In the genomic region with DNA sequence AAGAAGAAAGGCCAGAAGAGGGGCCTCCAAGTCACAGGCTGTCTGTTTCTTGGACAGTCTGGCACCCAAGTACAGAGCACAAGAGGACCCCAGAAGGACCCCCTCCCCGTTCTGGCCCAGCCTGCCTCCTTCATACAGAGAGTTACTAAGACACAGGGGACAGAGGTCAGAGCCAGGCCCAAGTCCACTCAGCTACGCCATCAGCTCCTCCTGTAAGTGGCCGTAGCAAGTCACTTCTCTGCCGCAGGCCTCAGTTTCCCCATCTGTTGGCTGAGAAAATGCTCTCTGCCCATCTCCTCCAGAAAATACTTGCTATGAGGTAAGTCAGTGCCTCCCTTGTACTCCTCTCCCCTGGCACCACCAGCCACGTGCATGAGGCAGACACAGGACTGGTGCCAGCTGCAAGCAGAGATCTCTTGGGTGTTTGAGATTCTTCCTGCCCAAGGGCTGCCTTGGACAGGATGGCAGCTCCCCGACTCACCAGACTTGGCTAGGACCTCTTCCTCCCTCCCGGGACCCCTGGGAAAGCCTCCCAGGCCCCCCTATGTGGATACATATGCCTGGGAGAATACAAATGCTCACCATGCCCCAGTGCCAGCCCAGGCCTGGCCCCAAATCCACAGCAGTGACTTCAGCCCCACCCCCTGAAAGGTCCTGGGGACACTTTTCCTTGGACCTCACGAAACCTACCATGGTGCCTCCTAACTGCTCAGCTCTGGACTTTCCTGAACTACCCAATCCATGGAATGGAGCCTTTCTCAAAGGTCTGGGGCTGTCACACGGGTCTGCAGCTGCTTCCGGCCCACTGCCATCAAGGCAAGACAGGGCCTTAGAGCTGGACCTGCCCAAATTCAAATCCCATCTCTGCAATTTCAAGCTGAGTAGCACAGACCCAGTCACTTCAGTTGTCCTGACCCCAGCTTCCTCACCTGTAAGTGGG, we compare ENCODE assay signal across 1 cellular context.
TF ChIP-seq lines count a peak whose summit lies in the region.

No MANE protein-coding gene starts in this region.

TF ChIP-seq in H1, 55 proteins besides CTCF, POLR2A, EP300 and RAD21:
- TF ChIP-seq TBP (IDR thresholded peaks at IDR 0.05; ENCODE audit: low read depth, low read length) (no peak), SUZ12 (IDR thresholded peaks at IDR 0.05; ENCODE audit: low read length) (no peak), KDM4A (IDR thresholded peaks at IDR 0.05; ENCODE audit: low read depth, low read length, severe bottlenecking) (no peak), BACH1 (IDR thresholded peaks at IDR 0.05; ENCODE audit: low read length) (no peak), RXRA (IDR thresholded peaks at IDR 0.05; ENCODE audit: insufficient read depth, low read depth, low read length) (no peak), GABPA (IDR thresholded peaks at IDR 0.05; ENCODE audit: borderline replicate concordance, insufficient read depth, low read length) (no peak), JUND (IDR thresholded peaks at IDR 0.05; ENCODE audit: low read length) (no peak), CHD1 (IDR thresholded peaks at IDR 0.05; ENCODE audit: low read depth, low read length) (no peak), SAP30 (IDR thresholded peaks at IDR 0.05; ENCODE audit: insufficient read depth, insufficient replicate concordance, low read length) (no peak), BRCA1 (IDR thresholded peaks at IDR 0.05; ENCODE audit: low read depth, low read length) (no peak), TEAD4 (IDR thresholded peaks at IDR 0.05; ENCODE audit: low read depth, low read length) (no peak), NRF1 (IDR thresholded peaks at IDR 0.05; ENCODE audit: low read depth, low read length) (no peak), POLR2AphosphoS5 (IDR thresholded peaks at IDR 0.05; ENCODE audit: low read depth, low read length) (no peak), PHF8 (conservative IDR thresholded peaks at IDR 0.05; ENCODE audit: low read depth, low read length) (no peak), SP2 (IDR thresholded peaks at IDR 0.05; ENCODE audit: low read length) (no peak), SRF (IDR thresholded peaks at IDR 0.05; ENCODE audit: low read depth, low read length) (no peak), SIRT6 (IDR thresholded peaks at IDR 0.05; ENCODE audit: low read length) (no peak), POU5F1 (IDR thresholded peaks at IDR 0.05; ENCODE audit: low read depth, low read length) (no peak)
- TF ChIP-seq, protein P1, sequence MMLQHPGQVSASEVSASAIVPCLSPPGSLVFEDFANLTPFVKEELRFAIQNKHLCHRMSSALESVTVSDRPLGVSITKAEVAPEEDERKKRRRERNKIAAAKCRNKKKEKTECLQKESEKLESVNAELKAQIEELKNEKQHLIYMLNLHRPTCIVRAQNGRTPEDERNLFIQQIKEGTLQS (IDR thresholded peaks at IDR 0.05; ENCODE audit: insufficient read depth, low read depth, low read length): no peak
